In genomic region chr20:63641146-63641791, GRCh38 we compare ENCODE assay signal across 1 cellular context.
TF ChIP-seq lines count a peak whose summit lies in the region.

No MANE protein-coding gene starts in this region.

TF ChIP-seq in GM12878, 131 proteins besides CTCF, POLR2A, EP300 and RAD21 (continued from another document):
- no peak for TF ChIP-seq ZBTB11 (CRISPR knock-in tag; IDR thresholded peaks at IDR 0.05)
- no peak for TF ChIP-seq NFXL1 (IDR thresholded peaks at IDR 0.05; ENCODE audit: borderline replicate concordance)
- no peak for TF ChIP-seq HSF1 (IDR thresholded peaks at IDR 0.05; ENCODE audit: low read depth, low read length)
- no peak for TF ChIP-seq RFX5 (IDR thresholded peaks at IDR 0.05; ENCODE audit: low read depth, low read length)
- no peak for TF ChIP-seq HDAC6 (IDR thresholded peaks at IDR 0.05; ENCODE audit: unreplicated experiment)
- peak; percentile 17; the same call in 1 of the 2 replicates for TF ChIP-seq DPF2 (IDR thresholded peaks at IDR 0.05)
- TF ChIP-seq ZNF207 (IDR thresholded peaks at IDR 0.05; ENCODE audit: borderline replicate concordance): no peak
- TF ChIP-seq SUPT20H (IDR thresholded peaks at IDR 0.05; ENCODE audit: borderline replicate concordance, control insufficient read depth, low read depth, low read length): no peak
- TF ChIP-seq EED (IDR thresholded peaks at IDR 0.05; ENCODE audit: low read depth): no peak
- no peak for TF ChIP-seq BRCA1 (IDR thresholded peaks at IDR 0.05; ENCODE audit: low read depth, low read length)
- TF ChIP-seq EGR1 (IDR thresholded peaks at IDR 0.05; ENCODE audit: borderline replicate concordance in 1 of 2, low read depth in 2 of 2, low read length in 2 of 2): peak in 1 of 2 experiments; percentile 63; a peak in 1 of 3 replicates
- TF ChIP-seq MTA2 (IDR thresholded peaks at IDR 0.05; ENCODE audit: low read depth): no peak
- no peak for TF ChIP-seq SMAD1 (IDR thresholded peaks at IDR 0.05; ENCODE audit: low read depth, partially characterized antibody)
- TF ChIP-seq SPI1 (IDR thresholded peaks at IDR 0.05; ENCODE audit: borderline replicate concordance, insufficient read depth, low read depth, low read length): no peak
- TF ChIP-seq, protein P1, sequence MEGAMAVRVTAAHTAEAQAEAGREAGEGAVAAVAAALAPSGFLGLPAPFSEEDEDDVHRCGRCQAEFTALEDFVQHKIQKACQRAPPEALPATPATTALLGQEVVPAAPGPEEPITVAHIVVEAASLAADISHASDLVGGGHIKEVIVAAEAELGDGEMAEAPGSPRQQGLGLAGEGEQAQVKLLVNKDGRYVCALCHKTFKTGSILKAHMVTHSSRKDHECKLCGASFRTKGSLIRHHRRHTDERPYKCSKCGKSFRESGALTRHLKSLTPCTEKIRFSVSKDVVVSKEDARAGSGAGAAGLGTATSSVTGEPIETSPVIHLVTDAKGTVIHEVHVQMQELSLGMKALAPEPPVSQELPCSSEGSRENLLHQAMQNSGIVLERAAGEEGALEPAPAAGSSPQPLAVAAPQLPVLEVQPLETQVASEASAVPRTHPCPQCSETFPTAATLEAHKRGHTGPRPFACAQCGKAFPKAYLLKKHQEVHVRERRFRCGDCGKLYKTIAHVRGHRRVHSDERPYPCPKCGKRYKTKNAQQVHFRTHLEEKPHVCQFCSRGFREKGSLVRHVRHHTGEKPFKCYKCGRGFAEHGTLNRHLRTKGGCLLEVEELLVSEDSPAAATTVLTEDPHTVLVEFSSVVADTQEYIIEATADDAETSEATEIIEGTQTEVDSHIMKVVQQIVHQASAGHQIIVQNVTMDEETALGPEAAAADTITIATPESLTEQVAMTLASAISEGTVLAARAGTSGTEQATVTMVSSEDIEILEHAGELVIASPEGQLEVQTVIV (IDR thresholded peaks at IDR 0.05; ENCODE audit: borderline replicate concordance, partially characterized antibody): no peak
